In genomic region chr9:137280478-137281344, GRCh38 we compare ENCODE assay signal across 13 cellular contexts. TPM values are rescaled to one million over a fixed set of nuclear protein-coding genes. Genes with fewer than 3 reads are reported as not detected.
A peak's percentile ranks its signal among the peaks of the same experiment; 100 is the strongest.
DNase-seq lines count a peak whose midpoint lies in the region; ATAC-seq, FAIRE-seq and TF ChIP-seq lines count a peak whose summit lies in the region.
"Had no signal": no experiment of that assay in that cellular context is flagged by ENCODE, and none has a peak within 500 bp of the region (broad histone marks: within the 10 kb centered on the region; RNA-seq: fewer than 3 reads in every experiment).

No MANE protein-coding gene starts in this region.

- no peak for TF ChIP-seq CTCF in coronary artery (IDR thresholded peaks at IDR 0.05)
- peak; percentile 4 for TF ChIP-seq CTCF in kidney (IDR thresholded peaks at IDR 0.05; ENCODE audit: borderline replicate concordance, extremely low read depth, insufficient read depth)

- DNase-seq in Right ventricle myocardium superior (no peak), left cardiac atrium (no peak), coronary artery (ENCODE audit: low spot score) (peak; percentile 70), kidney (no peak), aorta (peak; percentile 48 to 75), pons (ENCODE audit: low spot score) (no peak), NCI-H510A (lab: John Stamatoyannopoulos, UW) (no peak)
- DNase-seq: HCEC 1CT; NCI-H2171; stimulated activated CD4-positive, alpha-beta T cell treated with anti-CD3 and anti-CD28 coated beads, Interleukin-2, amount 100 ng/mL, for 48 hours; uterus had no signal

- intact Hi-C loops in Right ventricle myocardium superior (cut with DNase I), result no loop called here
- intact Hi-C loops in left cardiac atrium (cut with DNase I), result no loop called here
- intact Hi-C loops in kidney (cut with DNase I), result no loop called here
- intact Hi-C loops in aorta (cut with DNase I), result no loop called here

- H3K9me3 ChIP-seq in kidney (ENCODE audit: control insufficient read depth in 1 of 2, low read length in 2 of 2) (no peaks in the 10 kb centered on the region), aorta (ENCODE audit: control insufficient read depth, low read length) (no peaks in the 10 kb centered on the region)
- H3K9me3 ChIP-seq: uterus had no signal

- H3K36me3 ChIP-seq in kidney (ENCODE audit: control insufficient read depth in 1 of 2, insufficient read depth in 2 of 2, low read length in 2 of 2), result no peaks in the 10 kb centered on the region
- H3K36me3 ChIP-seq in aorta (ENCODE audit: control insufficient read depth in 1 of 2, insufficient read depth in 2 of 2, low read length in 1 of 2), result peaks cover 0 to 3% of the 10 kb centered on the region in 2 donors
- H3K36me3 ChIP-seq: uterus had no signal

- peaks cover 7 to 19% of the 10 kb centered on the region in 2 donors for H3K4me1 ChIP-seq in kidney (ENCODE audit: control insufficient read depth in 1 of 2, insufficient read depth in 1 of 2, low read depth in 1 of 2, low read length in 2 of 2)
- H3K4me1 ChIP-seq in aorta (ENCODE audit: control insufficient read depth in 1 of 2, insufficient read depth in 2 of 2, low read length in 2 of 2), result no peaks in the 10 kb centered on the region

- H3K9ac ChIP-seq in kidney (ENCODE audit: low read length in 2 of 2), result no peak overlapping the region

- no peak overlapping the region for H3K27ac ChIP-seq in coronary artery
- H3K27ac ChIP-seq in kidney (ENCODE audit: low read depth in 2 of 2, low read length in 2 of 2), result no peak overlapping the region
- H3K27ac ChIP-seq in aorta (ENCODE audit: low read depth in 1 of 2, low read length in 2 of 2), result no peak overlapping the region
- H3K27ac ChIP-seq: uterus had no signal

- H3K4me3 ChIP-seq in coronary artery, result peak overlapping the region; percentile 25
- no peak overlapping the region for H3K4me3 ChIP-seq in kidney (ENCODE audit: low read length in 2 of 2)
- no peak overlapping the region for H3K4me3 ChIP-seq in aorta (ENCODE audit: low read length in 2 of 2)
- H3K4me3 ChIP-seq: uterus had no signal

- no peaks in the 10 kb centered on the region for H3K27me3 ChIP-seq in aorta (ENCODE audit: control insufficient read depth in 1 of 2, insufficient read depth in 2 of 2, low read length in 1 of 2)
- H3K27me3 ChIP-seq: uterus had no signal

- WGBS in aorta, 2 donors, result 62 to 67% methylated on average over 76 to 85 of the region's 85 CpGs

- no peak for FAIRE-seq in kidney (lab: Jason Lieb, UNC)

- ATAC-seq in Right ventricle myocardium superior (ENCODE audit: poor library complexity), result peak; percentile 19
- ATAC-seq in left cardiac atrium, result no peak
- no peak for ATAC-seq in aorta (ENCODE audit: low FRiP score)
- ATAC-seq in GM21529 (IDR thresholded peaks at IDR 0.05; ENCODE audit: unreplicated experiment), result no peak

RNA-seq across cellular contexts. Expression of gene TOR4A, which starts 3.2 kb away (rescaled TPM):
- total RNA-seq in Right ventricle myocardium superior, result 16.6 TPM
- total RNA-seq in left cardiac atrium, result 1 to 10 TPM; 6.2 to 9.4 TPM
- total RNA-seq in kidney, result 23.8 TPM
- polyA plus RNA-seq in kidney (ENCODE audit: insufficient read depth, low read depth, low replicate concordance), result 4.9 TPM
- total RNA-seq in aorta, result 10 to 100 TPM; 10.4 to 14.0 TPM
- 1 to 10 TPM; 2.6 to 6.0 TPM for polyA plus RNA-seq in aorta

RNA-seq across cellular contexts. Expression of gene NRARP, which starts 21.4 kb away (rescaled TPM):
- 4.4 TPM for total RNA-seq in Right ventricle myocardium superior
- 10 to 100 TPM in 1 of 2 donors, 1 to 10 TPM in 1; 4.9 to 11.5 TPM for total RNA-seq in left cardiac atrium
- total RNA-seq in kidney, result 4.7 TPM
- 1.7 TPM for polyA plus RNA-seq in kidney (ENCODE audit: insufficient read depth, low read depth, low replicate concordance)
- 10 to 100 TPM; 13.3 to 26.6 TPM for total RNA-seq in aorta
- under 1 TPM; 0.50 to 0.97 TPM for polyA plus RNA-seq in aorta

RNA-seq across cellular contexts. Expression of gene NELFB, which starts 25.6 kb away (rescaled TPM):
- total RNA-seq in Right ventricle myocardium superior (39.9 TPM), left cardiac atrium (10 to 100 TPM; 35.1 to 38.1 TPM), kidney (57.3 TPM), aorta (10 to 100 TPM; 35.5 to 40.9 TPM)
- polyA plus RNA-seq in kidney (ENCODE audit: insufficient read depth, low read depth, low replicate concordance) (43.8 TPM), aorta (10 to 100 TPM; 21.7 to 47.9 TPM)

RNA-seq across cellular contexts. Expression of gene STPG3, which starts 29.6 kb away (rescaled TPM):
- 1.3 TPM for total RNA-seq in Right ventricle myocardium superior
- under 1 TPM in 1 of 2 donors, not detected in 1; 0.59 TPM for total RNA-seq in left cardiac atrium
- total RNA-seq in kidney, result 0.38 TPM
- not detected for polyA plus RNA-seq in kidney (ENCODE audit: insufficient read depth, low read depth, low replicate concordance)
- not detected for total RNA-seq in aorta
- not detected for polyA plus RNA-seq in aorta
- total RNA-seq: mucosa of gallbladder, uterus had no signal

RNA-seq across cellular contexts. Expression of gene TUBB4B, which starts 39.6 kb away (rescaled TPM):
- total RNA-seq in Right ventricle myocardium superior (515 TPM), left cardiac atrium (100 to 1,000 TPM; 324 to 437 TPM), kidney (258 TPM), aorta (100 to 1,000 TPM in 1 of 2 donors, 10 to 100 TPM in 1; 86.9 to 152 TPM)
- polyA plus RNA-seq in kidney (ENCODE audit: insufficient read depth, low read depth, low replicate concordance) (394 TPM), aorta (100 to 1,000 TPM in 1 of 2 donors, 10 to 100 TPM in 1; 94.2 to 128 TPM)

Comparison
In these comparisons a context has a peak if more than half of its experiments do, and no peak if none do; other contexts are left out.
1. DNase-seq: peak in coronary artery (single experiment) and aorta (2 of 2); none in Right ventricle myocardium superior (single experiment), left cardiac atrium (single experiment), kidney (single experiment), pons (single experiment) and NCI-H510A (single experiment).